18 cellular contexts compared by ENCODE assay signal in the genomic region with DNA sequence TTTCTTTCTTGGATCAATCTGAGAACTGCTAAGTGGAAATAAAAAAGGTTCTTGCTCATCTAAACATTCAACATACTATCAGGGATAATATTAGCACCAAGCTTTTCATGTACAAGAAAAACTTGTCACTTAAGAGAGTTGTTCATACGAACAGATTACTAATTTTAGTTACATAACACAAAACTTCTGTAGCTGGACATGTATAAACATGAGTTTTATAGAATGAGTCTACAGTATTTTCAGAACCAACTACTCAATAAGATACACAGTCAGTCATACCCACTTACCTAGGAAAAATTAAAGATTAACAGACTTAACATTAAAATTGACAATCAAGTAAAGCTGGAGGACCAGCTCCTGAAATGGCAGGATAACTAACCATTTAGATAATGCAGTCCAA.
"Had no signal": no experiment of that assay in that cellular context is flagged by ENCODE, and none has a peak within 500 bp of the region (broad histone marks: within the 10 kb centered on the region; RNA-seq: fewer than 3 reads in every experiment).

No MANE protein-coding gene starts in this region.

- H3K27me3 ChIP-seq: SJCRH30 had no signal

- H3K36me3 ChIP-seq: SJCRH30 had no signal

- H3K4me1 ChIP-seq: SJCRH30 had no signal

- H3K4me3 ChIP-seq: SJCRH30 had no signal

- DNase-seq: KBM-7, MV-4-11, NCI-H1048, NCI-H1105 treated with DMSO at 0.1 percent for 48 hours, NCI-H1417 treated with DMSO at 0.1 percent for 48 hours, NCI-H146, NCI-H1694 treated with DMSO at 0.1 percent for 48 hours, NCI-H1930, NCI-H2081, NCI-H2107, NCI-H2227 treated with DMSO at 0.1 percent for 48 hours, NCI-H524, NCI-H526 treated with DMSO at 0.1 percent for 48 hours, NCI-H748 treated with DMSO at 0.1 percent for 48 hours, RPMI8226, SHP77, SJCRH30 had no signal

- H3K27ac ChIP-seq: HL-60, SJCRH30 had no signal
